In the genomic region with DNA sequence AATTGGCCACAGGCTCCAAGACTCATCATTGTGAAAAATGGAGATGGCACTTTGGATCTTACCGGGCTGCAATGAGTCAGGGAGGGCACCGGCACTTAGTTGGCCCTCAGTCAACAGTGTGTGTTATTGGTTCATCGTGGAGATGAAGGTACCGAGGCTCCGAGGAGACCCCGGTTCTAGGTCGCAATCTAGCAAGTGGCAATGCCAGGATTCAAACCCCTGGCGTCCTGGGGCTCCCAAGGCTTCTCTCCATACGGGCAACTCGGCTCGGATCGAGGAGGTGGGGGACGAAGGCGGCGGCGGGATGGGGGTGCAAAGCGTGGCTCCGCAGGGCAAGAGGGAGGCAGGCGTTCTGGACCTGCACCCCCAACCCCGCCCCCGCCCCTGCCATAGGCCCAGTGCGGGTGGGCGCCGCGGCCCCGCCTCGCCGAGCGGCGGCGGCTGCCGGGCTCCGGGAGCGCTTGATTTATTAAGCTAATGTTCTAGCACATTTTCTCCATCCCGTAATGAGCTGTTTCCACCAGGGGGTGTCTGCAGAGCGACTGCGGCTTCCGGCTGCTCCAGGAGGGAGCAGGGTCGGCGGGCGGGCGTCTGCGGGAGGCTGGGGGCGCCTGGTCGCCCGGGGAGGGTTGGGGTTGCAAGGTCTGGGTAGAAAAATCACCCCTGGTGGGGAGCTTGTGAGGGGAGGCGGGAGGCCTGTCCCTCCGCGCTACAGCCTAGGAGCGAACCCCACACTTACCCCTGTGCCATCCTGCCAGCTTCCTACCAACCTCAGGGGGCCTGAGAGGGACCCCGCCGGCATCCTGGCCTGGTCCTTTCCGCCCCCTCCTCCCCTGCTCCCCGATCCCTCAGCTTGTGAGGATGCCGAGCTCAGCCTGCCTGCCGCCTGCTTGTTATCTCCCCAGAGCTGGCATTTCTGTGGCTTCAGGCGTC, we compare ENCODE assay signal across 8 cellular contexts. TPM values are rescaled to one million over a fixed set of nuclear protein-coding genes. Genes with fewer than 3 reads are reported as not detected.
A peak's percentile ranks its signal among the peaks of the same experiment; 100 is the strongest.
DNase-seq lines count a peak whose midpoint lies in the region; ATAC-seq and TF ChIP-seq lines count a peak whose summit lies in the region.

No MANE protein-coding gene starts in this region.

- H3K27me3 ChIP-seq in GM23338 (ENCODE audit: insufficient read depth) (peaks cover 4% of the 10 kb centered on the region; the same call in 1 of the 2 replicates), upper lobe of left lung (peaks cover 0 to 22% (median 8%) of the 10 kb centered on the region in 4 donors)

- TF ChIP-seq CTCF in AG10803 (conservative IDR thresholded peaks at IDR 0.05; ENCODE audit: low read length) (peak; percentile 54), GM23338 (conservative IDR thresholded peaks at IDR 0.05; ENCODE audit: low read depth in 2 of 2) (peak; percentile 39 to 42; a peak in 3 of 4 replicates), upper lobe of left lung (IDR thresholded peaks at IDR 0.05) (peak in 3 of 6 experiments; percentile 19 to 34 (median 26))

- H3K9me3 Mint-ChIP-seq in GM23338: no peaks in the 10 kb centered on the region

- H3F3A ChIP-seq in GM23338 (replicated peaks; ENCODE audit: low read depth): peaks cover 5% of the 10 kb centered on the region

- H3K9me2 ChIP-seq in GM23338 (ENCODE audit: insufficient read depth): no peaks in the 10 kb centered on the region

- TF ChIP-seq POLR2A in upper lobe of left lung (IDR thresholded peaks at IDR 0.05): no peak

- no peak for TF ChIP-seq EP300 in upper lobe of left lung (IDR thresholded peaks at IDR 0.05)

- H3K79me2 ChIP-seq in GM23338 (replicated peaks; ENCODE audit: insufficient read depth): no peaks in the 10 kb centered on the region

- H3K9me3 ChIP-seq in upper lobe of left lung: peaks cover 0 to 5% (median 0%) of the 10 kb centered on the region in 4 donors

- peaks cover 24% of the 10 kb centered on the region for H3K4me1 Mint-ChIP-seq in GM23338

- H3K4me3 Mint-ChIP-seq in GM23338: peak overlapping the region; percentile 68

- ATAC-seq in GM23338 (peak; percentile 73), SK-N-SH treated with all-trans-retinoic acid at 6 μM for 48 hours (peak; percentile 75), upper lobe of left lung (ENCODE audit: low FRiP score in 2 of 2) (peak; percentile 24 to 65)

- no peaks in the 10 kb centered on the region for H3K36me3 ChIP-seq in GM23338 (ENCODE audit: insufficient read depth)
- H3K36me3 ChIP-seq in upper lobe of left lung: no peaks in the 10 kb centered on the region

- DNase-seq in AG10803 (ENCODE audit: low read depth): peak; percentile 34
- peak; percentile 90 for DNase-seq in GM23338 (ENCODE audit: low spot score)
- peak; percentile 77 for DNase-seq in ecto neural progenitor cell (ENCODE audit: low spot score)
- peak; percentile 28 for DNase-seq in medulla oblongata (ENCODE audit: extremely low spot score)
- peak in 1 of 2 donors; percentile 85 for DNase-seq in upper lobe of left lung
- DNase-seq in pons (ENCODE audit: low spot score): no peak
- no peak for DNase-seq in LoVo (ENCODE audit: low spot score)

- H3K4me2 ChIP-seq in GM23338: peak overlapping the region; percentile 90

- H3K4me3 ChIP-seq in AG10803 (ENCODE audit: low read length): peak overlapping the region; percentile 49
- peak overlapping the region; percentile 69 for H3K4me3 ChIP-seq in GM23338
- peak overlapping the region in 3 of 4 donors; percentile 20 to 44 (median 42) for H3K4me3 ChIP-seq in upper lobe of left lung

- no peaks in the 10 kb centered on the region for H4K20me1 ChIP-seq in GM23338 (replicated peaks; ENCODE audit: insufficient read depth)

- WGBS in upper lobe of left lung, 2 donors: 5 to 11% methylated on average over 10 to 31 of the region's 57 CpGs

- peak overlapping the region; percentile 98 for H2AFZ ChIP-seq in GM23338

- H3K36me3 Mint-ChIP-seq in GM23338 (ENCODE audit: low read depth): no peaks in the 10 kb centered on the region

- H3K27ac ChIP-seq in GM23338 (ENCODE audit: low read depth): no peak overlapping the region
- no peak overlapping the region for H3K27ac ChIP-seq in upper lobe of left lung

- H3K4me1 ChIP-seq in GM23338 (ENCODE audit: insufficient read depth): peaks cover 31% of the 10 kb centered on the region
- peaks cover 9 to 14% (median 12%) of the 10 kb centered on the region in 4 donors for H3K4me1 ChIP-seq in upper lobe of left lung

- H3K27me3 Mint-ChIP-seq in GM23338 (ENCODE audit: insufficient read depth, low read depth, poor library complexity): peaks cover 25% of the 10 kb centered on the region

- H3K27ac Mint-ChIP-seq in GM23338: no peak overlapping the region

TF ChIP-seq in GM23338, 12 proteins besides CTCF, POLR2A, EP300 and RAD21 (continues in another document):
- no peak for TF ChIP-seq EZH2phosphoT487 (IDR thresholded peaks at IDR 0.05; ENCODE audit: unreplicated experiment)
- TF ChIP-seq POLR2AphosphoS5 (IDR thresholded peaks at IDR 0.05; ENCODE audit: low read depth): no peak
- TF ChIP-seq STAT1 (IDR thresholded peaks at IDR 0.05; ENCODE audit: unreplicated experiment): no peak
- no peak for TF ChIP-seq NANOG (IDR thresholded peaks at IDR 0.05; ENCODE audit: borderline replicate concordance)
- TF ChIP-seq ZNF331 (CRISPR knock-in tag; IDR thresholded peaks at IDR 0.05; ENCODE audit: low read depth): no peak

TF ChIP-seq in SK-N-SH treated with all-trans-retinoic acid at 6 μM for 48 hours, 23 proteins besides CTCF, POLR2A, EP300 and RAD21 (continues in another document):
- TF ChIP-seq ISL1 (CRISPR knock-in tag; IDR thresholded peaks at IDR 0.05) (no peak), ARNTL (CRISPR knock-in tag; IDR thresholded peaks at IDR 0.05; ENCODE audit: borderline replicate concordance, low read depth) (no peak), BACH2 (CRISPR knock-in tag; IDR thresholded peaks at IDR 0.05; ENCODE audit: borderline replicate concordance) (no peak), PPARA (CRISPR knock-in tag; IDR thresholded peaks at IDR 0.05; ENCODE audit: borderline replicate concordance) (no peak), ESRRG (CRISPR knock-in tag; IDR thresholded peaks at IDR 0.05) (no peak), ZNF565 (CRISPR knock-in tag; conservative IDR thresholded peaks at IDR 0.05; ENCODE audit: low read depth) (no peak), RARB (CRISPR knock-in tag; IDR thresholded peaks at IDR 0.05) (no peak)
- TF ChIP-seq, protein P1, sequence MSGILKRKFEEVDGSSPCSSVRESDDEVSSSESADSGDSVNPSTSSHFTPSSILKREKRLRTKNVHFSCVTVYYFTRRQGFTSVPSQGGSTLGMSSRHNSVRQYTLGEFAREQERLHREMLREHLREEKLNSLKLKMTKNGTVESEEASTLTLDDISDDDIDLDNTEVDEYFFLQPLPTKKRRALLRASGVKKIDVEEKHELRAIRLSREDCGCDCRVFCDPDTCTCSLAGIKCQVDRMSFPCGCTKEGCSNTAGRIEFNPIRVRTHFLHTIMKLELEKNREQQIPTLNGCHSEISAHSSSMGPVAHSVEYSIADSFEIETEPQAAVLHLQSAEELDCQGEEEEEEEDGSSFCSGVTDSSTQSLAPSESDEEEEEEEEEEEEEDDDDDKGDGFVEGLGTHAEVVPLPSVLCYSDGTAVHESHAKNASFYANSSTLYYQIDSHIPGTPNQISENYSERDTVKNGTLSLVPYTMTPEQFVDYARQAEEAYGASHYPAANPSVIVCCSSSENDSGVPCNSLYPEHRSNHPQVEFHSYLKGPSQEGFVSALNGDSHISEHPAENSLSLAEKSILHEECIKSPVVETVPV (CRISPR knock-in tag; IDR thresholded peaks at IDR 0.05): no peak
- TF ChIP-seq, protein P2, sequence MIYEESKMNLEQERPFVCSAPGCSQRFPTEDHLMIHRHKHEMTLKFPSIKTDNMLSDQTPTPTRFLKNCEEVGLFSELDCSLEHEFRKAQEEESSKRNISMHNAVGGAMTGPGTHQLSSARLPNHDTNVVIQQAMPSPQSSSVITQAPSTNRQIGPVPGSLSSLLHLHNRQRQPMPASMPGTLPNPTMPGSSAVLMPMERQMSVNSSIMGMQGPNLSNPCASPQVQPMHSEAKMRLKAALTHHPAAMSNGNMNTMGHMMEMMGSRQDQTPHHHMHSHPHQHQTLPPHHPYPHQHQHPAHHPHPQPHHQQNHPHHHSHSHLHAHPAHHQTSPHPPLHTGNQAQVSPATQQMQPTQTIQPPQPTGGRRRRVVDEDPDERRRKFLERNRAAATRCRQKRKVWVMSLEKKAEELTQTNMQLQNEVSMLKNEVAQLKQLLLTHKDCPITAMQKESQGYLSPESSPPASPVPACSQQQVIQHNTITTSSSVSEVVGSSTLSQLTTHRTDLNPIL (CRISPR knock-in tag; IDR thresholded peaks at IDR 0.05; ENCODE audit: low read depth): no peak
- TF ChIP-seq, protein P3, sequence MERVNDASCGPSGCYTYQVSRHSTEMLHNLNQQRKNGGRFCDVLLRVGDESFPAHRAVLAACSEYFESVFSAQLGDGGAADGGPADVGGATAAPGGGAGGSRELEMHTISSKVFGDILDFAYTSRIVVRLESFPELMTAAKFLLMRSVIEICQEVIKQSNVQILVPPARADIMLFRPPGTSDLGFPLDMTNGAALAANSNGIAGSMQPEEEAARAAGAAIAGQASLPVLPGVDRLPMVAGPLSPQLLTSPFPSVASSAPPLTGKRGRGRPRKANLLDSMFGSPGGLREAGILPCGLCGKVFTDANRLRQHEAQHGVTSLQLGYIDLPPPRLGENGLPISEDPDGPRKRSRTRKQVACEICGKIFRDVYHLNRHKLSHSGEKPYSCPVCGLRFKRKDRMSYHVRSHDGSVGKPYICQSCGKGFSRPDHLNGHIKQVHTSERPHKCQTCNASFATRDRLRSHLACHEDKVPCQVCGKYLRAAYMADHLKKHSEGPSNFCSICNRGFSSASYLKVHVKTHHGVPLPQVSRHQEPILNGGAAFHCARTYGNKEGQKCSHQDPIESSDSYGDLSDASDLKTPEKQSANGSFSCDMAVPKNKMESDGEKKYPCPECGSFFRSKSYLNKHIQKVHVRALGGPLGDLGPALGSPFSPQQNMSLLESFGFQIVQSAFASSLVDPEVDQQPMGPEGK (CRISPR knock-in tag; IDR thresholded peaks at IDR 0.05; ENCODE audit: borderline replicate concordance): no peak
- TF ChIP-seq, protein P4, sequence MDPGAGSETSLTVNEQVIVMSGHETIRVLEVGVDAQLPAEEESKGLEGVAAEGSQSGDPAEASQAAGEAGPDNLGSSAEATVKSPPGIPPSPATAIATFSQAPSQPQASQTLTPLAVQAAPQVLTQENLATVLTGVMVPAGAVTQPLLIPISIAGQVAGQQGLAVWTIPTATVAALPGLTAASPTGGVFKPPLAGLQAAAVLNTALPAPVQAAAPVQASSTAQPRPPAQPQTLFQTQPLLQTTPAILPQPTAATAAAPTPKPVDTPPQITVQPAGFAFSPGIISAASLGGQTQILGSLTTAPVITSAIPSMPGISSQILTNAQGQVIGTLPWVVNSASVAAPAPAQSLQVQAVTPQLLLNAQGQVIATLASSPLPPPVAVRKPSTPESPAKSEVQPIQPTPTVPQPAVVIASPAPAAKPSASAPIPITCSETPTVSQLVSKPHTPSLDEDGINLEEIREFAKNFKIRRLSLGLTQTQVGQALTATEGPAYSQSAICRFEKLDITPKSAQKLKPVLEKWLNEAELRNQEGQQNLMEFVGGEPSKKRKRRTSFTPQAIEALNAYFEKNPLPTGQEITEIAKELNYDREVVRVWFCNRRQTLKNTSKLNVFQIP (CRISPR knock-in tag; IDR thresholded peaks at IDR 0.05; ENCODE audit: borderline replicate concordance, low read depth): no peak

RNA-seq across cellular contexts. Expression of a gene that starts 48.7 kb away (rescaled TPM):
- total RNA-seq in GM23338 (2014; rRNA removed; shearing (Covaris generic)): 2.7 and 3.7 TPM in 2 replicates
- 1.6 and 2.0 TPM in 2 replicates for polyA plus RNA-seq in GM23338 (2016; fragmentation: Nextera tagmentation; extraction: Ambion mirVana)
- total RNA-seq in upper lobe of left lung: 10 to 100 TPM in 1 of 6 donors, 1 to 10 TPM in 5; 2.3 to 13.6 (median 7.0) TPM

Comparison
In these comparisons a context has a peak if more than half of its experiments do, and no peak if none do; other contexts are left out.
1. DNase-seq: peak in AG10803 (single experiment), GM23338 (single experiment), ecto neural progenitor cell (single experiment) and medulla oblongata (single experiment); none in pons (single experiment) and LoVo (single experiment).
2. Peak in every context shown above with its lines, with median percentiles within 50 percentile points of each other: H3K4me3 ChIP-seq and ATAC-seq.